Comparison of ENCODE assay signal across 1 cellular context in genomic region chr11:68314886-68315580, GRCh38.
TF ChIP-seq lines count a peak whose summit lies in the region.

No MANE protein-coding gene starts in this region.

TF ChIP-seq in HepG2, 621 proteins besides CTCF, POLR2A, EP300 and RAD21 (continued from another document and continues in another):
- TF ChIP-seq ZNF512B (CRISPR knock-in tag; IDR thresholded peaks at IDR 0.05; ENCODE audit: borderline replicate concordance): no peak
- TF ChIP-seq ZNF782 (CRISPR knock-in tag; IDR thresholded peaks at IDR 0.05; ENCODE audit: borderline replicate concordance): no peak
- TF ChIP-seq HINFP (CRISPR knock-in tag; IDR thresholded peaks at IDR 0.05; ENCODE audit: low read depth): peak; percentile 84
- peak; percentile 30; the same call in 1 of the 2 replicates for TF ChIP-seq ZNF572 (CRISPR knock-in tag; IDR thresholded peaks at IDR 0.05)
- TF ChIP-seq PRMT3 (CRISPR knock-in tag; IDR thresholded peaks at IDR 0.05; ENCODE audit: borderline replicate concordance, low read depth): no peak
- no peak for TF ChIP-seq ZMAT5 (CRISPR knock-in tag; IDR thresholded peaks at IDR 0.05; ENCODE audit: borderline replicate concordance, low read depth)
- TF ChIP-seq XRCC5 (optimal IDR thresholded peaks at IDR 0.05; ENCODE audit: low read length): peak; percentile 48
- TF ChIP-seq NR2F1 (CRISPR knock-in tag; IDR thresholded peaks at IDR 0.05): peak in 1 of 2 experiments; percentile 45; a peak in 1 of 4 replicates
- TF ChIP-seq FOXA1 (IDR thresholded peaks at IDR 0.05): no peak
- peak; percentile 61 for TF ChIP-seq FOXA1 (CRISPR knock-in tag; IDR thresholded peaks at IDR 0.05)
- TF ChIP-seq DDIT3 (CRISPR knock-in tag; IDR thresholded peaks at IDR 0.05): no peak
- no peak for TF ChIP-seq ZNF468 (CRISPR knock-in tag; IDR thresholded peaks at IDR 0.05)
- peak; percentile 99 for TF ChIP-seq ZMYM2 (CRISPR knock-in tag; IDR thresholded peaks at IDR 0.05)
- 0 out of 2 replicates have a peak, but pooled peaks have one; percentile 67 for TF ChIP-seq ARHGAP35 (CRISPR knock-in tag; IDR thresholded peaks at IDR 0.05; ENCODE audit: borderline replicate concordance)
- 0 out of 2 replicates have a peak, but pooled peaks have one; percentile 26 for TF ChIP-seq ZNF891 (CRISPR knock-in tag; IDR thresholded peaks at IDR 0.05)
- peak; percentile 99 for TF ChIP-seq RCOR2 (CRISPR knock-in tag; IDR thresholded peaks at IDR 0.05)
- TF ChIP-seq ZNF264 (CRISPR knock-in tag; IDR thresholded peaks at IDR 0.05): peak; percentile 80
- 0 out of 2 replicates have a peak, but pooled peaks have one; percentile 70 for TF ChIP-seq SNAPC4 (CRISPR knock-in tag; IDR thresholded peaks at IDR 0.05)
- TF ChIP-seq NR2F6 (IDR thresholded peaks at IDR 0.05): peak; percentile 84
- peak; percentile 89 for TF ChIP-seq NR2F6 (CRISPR knock-in tag; IDR thresholded peaks at IDR 0.05)
- TF ChIP-seq NFKBIZ (CRISPR knock-in tag; IDR thresholded peaks at IDR 0.05): 0 out of 2 replicates have a peak, but pooled peaks have one; percentile 76
- TF ChIP-seq SKI (IDR thresholded peaks at IDR 0.05; ENCODE audit: partially characterized antibody): peak; percentile 93
- TF ChIP-seq ESRRA (CRISPR knock-in tag; IDR thresholded peaks at IDR 0.05; ENCODE audit: low read depth): peak; percentile 96
- TF ChIP-seq ZSCAN29 (CRISPR knock-in tag; conservative IDR thresholded peaks at IDR 0.05): peak; percentile 90; the same call in 1 of the 2 replicates
- TF ChIP-seq ZNF546 (CRISPR knock-in tag; conservative IDR thresholded peaks at IDR 0.05): no peak
- 0 out of 2 replicates have a peak, but pooled peaks have one; percentile 29 for TF ChIP-seq ZHX2 (IDR thresholded peaks at IDR 0.05; ENCODE audit: low read depth)
- TF ChIP-seq ZHX2 (CRISPR knock-in tag; IDR thresholded peaks at IDR 0.05; ENCODE audit: borderline replicate concordance): 0 out of 2 replicates have a peak, but pooled peaks have one; percentile 10
- TF ChIP-seq KDM2A (CRISPR knock-in tag; IDR thresholded peaks at IDR 0.05; ENCODE audit: borderline replicate concordance, low read depth): peak; percentile 55; the same call in 1 of the 2 replicates
- no peak for TF ChIP-seq ZNF781 (CRISPR knock-in tag; IDR thresholded peaks at IDR 0.05; ENCODE audit: borderline replicate concordance, not compliant biosample characterization)
- TF ChIP-seq ZNF777 (CRISPR knock-in tag; IDR thresholded peaks at IDR 0.05): peak; percentile 31; the same call in 1 of the 2 replicates
- peak; percentile 44; the same call in 1 of the 2 replicates for TF ChIP-seq MXD1 (CRISPR knock-in tag; IDR thresholded peaks at IDR 0.05)
- TF ChIP-seq HDAC1 (CRISPR knock-in tag; IDR thresholded peaks at IDR 0.05): peak; percentile 86
- peak; percentile 97 for TF ChIP-seq ADNP (CRISPR knock-in tag; IDR thresholded peaks at IDR 0.05)
- TF ChIP-seq YEATS2 (CRISPR knock-in tag; IDR thresholded peaks at IDR 0.05; ENCODE audit: borderline replicate concordance): peak; percentile 32; the same call in 1 of the 2 replicates
- peak; percentile 65; the same call in 1 of the 2 replicates for TF ChIP-seq ZNF557 (CRISPR knock-in tag; IDR thresholded peaks at IDR 0.05)
- no peak; the same call in 1 of the 2 replicates for TF ChIP-seq MLLT10 (CRISPR knock-in tag; IDR thresholded peaks at IDR 0.05)
- peak; percentile 84; the same call in 1 of the 2 replicates for TF ChIP-seq POLR2AphosphoS2 (IDR thresholded peaks at IDR 0.05; ENCODE audit: low read depth, low read length)
- TF ChIP-seq KLF16 (CRISPR knock-in tag; IDR thresholded peaks at IDR 0.05): peak in 1 of 2 experiments; percentile 76; a peak in 2 of 4 replicates
- no peak for TF ChIP-seq ZFAT (CRISPR knock-in tag; conservative IDR thresholded peaks at IDR 0.05)
- no peak for TF ChIP-seq MEIS2 (CRISPR knock-in tag; IDR thresholded peaks at IDR 0.05)
- peak; percentile 100 for TF ChIP-seq ZNF292 (CRISPR knock-in tag; IDR thresholded peaks at IDR 0.05; ENCODE audit: borderline replicate concordance, low read depth)
